ENCODE assay signal across 18 cellular contexts in the genomic region with DNA sequence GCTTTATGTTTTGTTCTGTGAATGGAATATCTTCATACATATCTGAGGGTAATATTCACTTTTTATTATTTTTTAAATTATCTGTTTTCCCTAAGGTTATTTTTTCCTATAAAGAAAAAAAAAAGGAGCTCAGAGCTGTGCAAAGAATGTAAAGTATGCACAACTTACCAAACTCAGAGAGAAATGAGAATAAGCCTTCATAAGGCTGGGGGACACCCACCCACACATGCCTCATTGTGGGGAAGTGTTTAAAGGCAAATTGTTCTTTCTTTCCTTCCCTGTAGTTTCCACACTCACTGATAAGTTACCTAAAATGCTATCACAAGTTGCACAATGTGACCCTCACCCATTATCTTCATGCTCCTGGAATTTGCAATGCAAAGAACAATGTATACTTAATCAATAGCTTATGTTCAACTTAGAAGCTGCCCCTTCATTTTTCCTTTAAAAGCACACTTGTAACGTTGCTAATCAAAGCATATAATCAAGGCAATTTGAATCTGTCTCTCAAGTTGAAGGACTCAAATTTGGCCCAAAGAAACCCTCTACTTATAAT.
"Had no signal": no experiment of that assay in that cellular context is flagged by ENCODE, and none has a peak within 500 bp of the region (broad histone marks: within the 10 kb centered on the region; RNA-seq: fewer than 3 reads in every experiment).

No MANE protein-coding gene starts in this region.

- H3K4me1 ChIP-seq: breast epithelium, lower lobe of right lung, tibial nerve had no signal

- H3K27ac Mint-ChIP-seq: activated CD4-positive, alpha-beta T cell treated with anti-CD3 and anti-CD28 coated beads, Interleukin-2, amount 10 ng/mL, durations not matched to agents 7 days and 5 days; activated CD8-positive, alpha-beta T cell treated with anti-CD3 and anti-CD28 coated beads, Interleukin-2, amount 10 ng/mL, durations not matched to agents 7 days and 5 days; activated naive CD4-positive, alpha-beta T cell treated with anti-CD3 and anti-CD28 coated beads for 36 hours; activated T-cell treated with anti-CD3 and anti-CD28 coated beads, Interleukin-2, amount 50 U/mL, for 24 hours; activated T-helper 2 cell treated with anti-CD3 and anti-CD28 coated beads, Interferon-gamma antibody, Interleukin-2, Interleukin-4, amounts not matched to agents 10 μg/mL and 5 μg/mL and 100 μg/mL, durations not matched to agents 14 hours and 24 hours and 36 hours; nephron progenitor cell; T-helper 1 cell treated with Interleukin-12 subunit alpha and Interleukin-12 subunit beta and Interleukin-4 antibody, amounts not matched to agents 30 μg/mL and 1 μg/mL, for 36 hours had no signal

- H3K36me3 ChIP-seq: breast epithelium, lower lobe of right lung, tibial nerve had no signal

- H3K4me1 Mint-ChIP-seq: activated CD4-positive, alpha-beta T cell treated with anti-CD3 and anti-CD28 coated beads, Interleukin-2, amount 10 ng/mL, durations not matched to agents 7 days and 5 days; nephron progenitor cell had no signal

- H3K9me3 ChIP-seq: breast epithelium, lower lobe of right lung had no signal

- H3K4me3 Mint-ChIP-seq: activated CD4-positive, alpha-beta T cell treated with anti-CD3 and anti-CD28 coated beads, Interleukin-2, amount 10 ng/mL, durations not matched to agents 7 days and 5 days; activated CD8-positive, alpha-beta T cell treated with anti-CD3 and anti-CD28 coated beads, Interleukin-2, amount 10 ng/mL, durations not matched to agents 7 days and 5 days; activated naive CD4-positive, alpha-beta T cell treated with anti-CD3 and anti-CD28 coated beads for 36 hours; activated T-cell treated with anti-CD3 and anti-CD28 coated beads, Interleukin-2, amount 50 U/mL, for 24 hours; nephron progenitor cell; T-helper 1 cell treated with Interleukin-12 subunit alpha and Interleukin-12 subunit beta and Interleukin-4 antibody, amounts not matched to agents 30 μg/mL and 1 μg/mL, for 36 hours had no signal

- H3K27ac ChIP-seq: breast epithelium, lower lobe of right lung, tibial nerve had no signal

- DNase-seq: activated CD4-positive, alpha-beta T cell treated with anti-CD3 and anti-CD28 coated beads, Interleukin-2, amount 10 ng/mL, durations not matched to agents 7 days and 5 days; activated CD8-positive, alpha-beta T cell treated with anti-CD3 and anti-CD28 coated beads, Interleukin-2, amount 10 ng/mL, durations not matched to agents 7 days and 5 days; activated naive CD4-positive, alpha-beta T cell treated with anti-CD3 and anti-CD28 coated beads for 36 hours; activated T-cell treated with anti-CD3 and anti-CD28 coated beads, Interleukin-2, amount 50 U/mL, for 24 hours; aorta; effector CD8-positive, alpha-beta T cell; hypothalamus; lower lobe of right lung; midbrain; nephron progenitor cell; nucleus accumbens; stimulated activated naive CD8-positive, alpha-beta T cell treated with anti-CD3 and anti-CD28 coated beads, Interleukin-15, Interleukin-2, amounts not matched to agents 100 U/mL and 50 U/mL, for 24 hours; substantia nigra had no signal

- H3K4me3 ChIP-seq: breast epithelium, lower lobe of right lung, tibial nerve had no signal

- ATAC-seq: activated CD4-positive, CD25-positive, alpha-beta regulatory T cell treated with anti-CD3 and anti-CD28 coated beads, Interleukin-2, amount 50 U/mL, for 24 hours; activated CD8-positive, alpha-beta T cell treated with anti-CD3 and anti-CD28 coated beads, Interleukin-2, amount 10 ng/mL, durations not matched to agents 7 days and 5 days; lower lobe of right lung; stimulated activated naive CD8-positive, alpha-beta T cell treated with anti-CD3 and anti-CD28 coated beads, Interleukin-15, Interleukin-2, amounts not matched to agents 100 U/mL and 50 U/mL, for 24 hours had no signal

- H3K27me3 ChIP-seq: breast epithelium, tibial nerve had no signal

- H3K9me3 Mint-ChIP-seq: activated naive CD4-positive, alpha-beta T cell treated with anti-CD3 and anti-CD28 coated beads for 36 hours; activated T-cell treated with anti-CD3 and anti-CD28 coated beads, Interleukin-2, amount 50 U/mL, for 24 hours; activated T-helper 2 cell treated with anti-CD3 and anti-CD28 coated beads, Interferon-gamma antibody, Interleukin-2, Interleukin-4, amounts not matched to agents 10 μg/mL and 5 μg/mL and 100 μg/mL, durations not matched to agents 14 hours and 24 hours and 36 hours; T-helper 1 cell treated with Interleukin-12 subunit alpha and Interleukin-12 subunit beta and Interleukin-4 antibody, amounts not matched to agents 30 μg/mL and 1 μg/mL, for 36 hours had no signal

- H3K27me3 Mint-ChIP-seq: activated CD4-positive, alpha-beta T cell treated with anti-CD3 and anti-CD28 coated beads, Interleukin-2, amount 10 ng/mL, durations not matched to agents 7 days and 5 days; activated T-cell treated with anti-CD3 and anti-CD28 coated beads, Interleukin-2, amount 50 U/mL, for 24 hours had no signal
